1 cellular context compared by ENCODE assay signal in the genomic region with DNA sequence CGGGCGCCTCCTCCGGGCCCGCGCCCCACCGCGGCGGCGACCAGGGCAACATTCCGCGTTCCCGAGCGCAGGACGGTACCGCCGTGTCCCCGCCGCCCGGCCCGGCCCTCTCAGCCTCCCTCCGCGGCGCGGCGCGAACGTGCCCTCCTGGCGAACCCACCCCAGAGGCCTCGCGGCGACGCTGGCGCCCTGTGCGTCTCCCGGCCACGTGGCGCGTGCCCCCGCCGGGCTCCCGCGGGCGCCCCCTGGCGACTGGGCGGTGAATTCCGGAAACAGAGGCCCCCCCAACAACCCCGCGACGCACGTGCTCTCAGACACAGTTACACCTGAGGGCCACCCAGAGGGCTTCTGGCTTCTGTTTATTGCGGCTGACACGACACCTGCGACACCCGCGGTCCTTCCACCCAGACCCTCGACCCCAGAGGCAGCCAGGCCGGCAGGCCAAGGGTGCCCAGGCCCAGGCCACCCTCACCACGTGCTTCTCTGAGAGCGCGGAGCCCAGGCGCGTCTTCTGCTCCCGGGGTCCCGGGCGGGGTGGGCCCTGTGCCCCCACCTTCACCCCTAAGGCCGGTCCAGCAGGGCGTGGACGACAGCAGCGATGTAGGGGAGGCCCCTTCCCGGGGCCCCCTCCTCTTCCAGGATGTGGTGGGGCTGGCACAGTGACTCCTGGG.
A peak's percentile ranks its signal among the peaks of the same experiment; 100 is the strongest.
TF ChIP-seq lines count a peak whose summit lies in the region.

TSS of gene SAP25 (minus strand) at position 210 of the 671 bp plus-strand sequence. CDS start at position 52, 158 bp downstream.

TF ChIP-seq in K562, 482 proteins besides CTCF, POLR2A, EP300 and RAD21:
- TF ChIP-seq CCAR2 (IDR thresholded peaks at IDR 0.05; ENCODE audit: low read depth, low read length) (no peak), ZNF263 (CRISPR knock-in tag; IDR thresholded peaks at IDR 0.05; ENCODE audit: borderline replicate concordance) (no peak), STAG1 (CRISPR knock-in tag; IDR thresholded peaks at IDR 0.05; ENCODE audit: borderline replicate concordance) (no peak), ZNF395 (CRISPR knock-in tag; IDR thresholded peaks at IDR 0.05) (no peak), NONO (IDR thresholded peaks at IDR 0.05; ENCODE audit: low read depth in 2 of 2, low read length in 1 of 2) (no peak), TARDBP (IDR thresholded peaks at IDR 0.05) (no peak), BRCA1 (IDR thresholded peaks at IDR 0.05) (no peak), BRCA1 (CRISPR knock-in tag; IDR thresholded peaks at IDR 0.05) (no peak), CCNT2 (IDR thresholded peaks at IDR 0.05; ENCODE audit: borderline replicate concordance, extremely low read depth, insufficient read length, low read depth, low read length) (peak; percentile 16), HNRNPL (IDR thresholded peaks at IDR 0.05; ENCODE audit: low read depth, low read length) (peak; percentile 42; the same call in 1 of the 2 replicates), RBFOX2 (IDR thresholded peaks at IDR 0.05; ENCODE audit: low read depth, low read length) (peak; percentile 56)
- TF ChIP-seq, protein P1, sequence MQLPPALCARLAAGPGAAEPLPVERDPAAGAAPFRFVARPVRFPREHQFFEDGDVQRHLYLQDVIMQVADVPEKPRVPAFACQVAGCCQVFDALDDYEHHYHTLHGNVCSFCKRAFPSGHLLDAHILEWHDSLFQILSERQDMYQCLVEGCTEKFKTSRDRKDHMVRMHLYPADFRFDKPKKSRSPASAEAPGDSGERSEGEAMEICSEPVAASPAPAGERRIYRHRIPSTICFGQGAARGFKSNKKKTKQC (CRISPR knock-in tag; IDR thresholded peaks at IDR 0.05) = no peak
- TF ChIP-seq, protein P2, sequence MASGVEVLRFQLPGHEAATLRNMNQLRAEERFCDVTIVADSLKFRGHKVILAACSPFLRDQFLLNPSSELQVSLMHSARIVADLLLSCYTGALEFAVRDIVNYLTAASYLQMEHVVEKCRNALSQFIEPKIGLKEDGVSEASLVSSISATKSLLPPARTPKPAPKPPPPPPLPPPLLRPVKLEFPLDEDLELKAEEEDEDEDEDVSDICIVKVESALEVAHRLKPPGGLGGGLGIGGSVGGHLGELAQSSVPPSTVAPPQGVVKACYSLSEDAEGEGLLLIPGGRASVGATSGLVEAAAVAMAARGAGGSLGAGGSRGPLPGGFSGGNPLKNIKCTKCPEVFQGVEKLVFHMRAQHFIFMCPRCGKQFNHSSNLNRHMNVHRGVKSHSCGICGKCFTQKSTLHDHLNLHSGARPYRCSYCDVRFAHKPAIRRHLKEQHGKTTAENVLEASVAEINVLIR (CRISPR knock-in tag; IDR thresholded peaks at IDR 0.05) = no peak
- TF ChIP-seq, protein P3, sequence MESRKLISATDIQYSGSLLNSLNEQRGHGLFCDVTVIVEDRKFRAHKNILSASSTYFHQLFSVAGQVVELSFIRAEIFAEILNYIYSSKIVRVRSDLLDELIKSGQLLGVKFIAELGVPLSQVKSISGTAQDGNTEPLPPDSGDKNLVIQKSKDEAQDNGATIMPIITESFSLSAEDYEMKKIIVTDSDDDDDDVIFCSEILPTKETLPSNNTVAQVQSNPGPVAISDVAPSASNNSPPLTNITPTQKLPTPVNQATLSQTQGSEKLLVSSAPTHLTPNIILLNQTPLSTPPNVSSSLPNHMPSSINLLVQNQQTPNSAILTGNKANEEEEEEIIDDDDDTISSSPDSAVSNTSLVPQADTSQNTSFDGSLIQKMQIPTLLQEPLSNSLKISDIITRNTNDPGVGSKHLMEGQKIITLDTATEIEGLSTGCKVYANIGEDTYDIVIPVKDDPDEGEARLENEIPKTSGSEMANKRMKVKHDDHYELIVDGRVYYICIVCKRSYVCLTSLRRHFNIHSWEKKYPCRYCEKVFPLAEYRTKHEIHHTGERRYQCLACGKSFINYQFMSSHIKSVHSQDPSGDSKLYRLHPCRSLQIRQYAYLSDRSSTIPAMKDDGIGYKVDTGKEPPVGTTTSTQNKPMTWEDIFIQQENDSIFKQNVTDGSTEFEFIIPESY (CRISPR knock-in tag; IDR thresholded peaks at IDR 0.05) = peak; percentile 72; the same call in 1 of the 2 replicates
